8 cellular contexts compared by ENCODE assay signal in the genomic region with DNA sequence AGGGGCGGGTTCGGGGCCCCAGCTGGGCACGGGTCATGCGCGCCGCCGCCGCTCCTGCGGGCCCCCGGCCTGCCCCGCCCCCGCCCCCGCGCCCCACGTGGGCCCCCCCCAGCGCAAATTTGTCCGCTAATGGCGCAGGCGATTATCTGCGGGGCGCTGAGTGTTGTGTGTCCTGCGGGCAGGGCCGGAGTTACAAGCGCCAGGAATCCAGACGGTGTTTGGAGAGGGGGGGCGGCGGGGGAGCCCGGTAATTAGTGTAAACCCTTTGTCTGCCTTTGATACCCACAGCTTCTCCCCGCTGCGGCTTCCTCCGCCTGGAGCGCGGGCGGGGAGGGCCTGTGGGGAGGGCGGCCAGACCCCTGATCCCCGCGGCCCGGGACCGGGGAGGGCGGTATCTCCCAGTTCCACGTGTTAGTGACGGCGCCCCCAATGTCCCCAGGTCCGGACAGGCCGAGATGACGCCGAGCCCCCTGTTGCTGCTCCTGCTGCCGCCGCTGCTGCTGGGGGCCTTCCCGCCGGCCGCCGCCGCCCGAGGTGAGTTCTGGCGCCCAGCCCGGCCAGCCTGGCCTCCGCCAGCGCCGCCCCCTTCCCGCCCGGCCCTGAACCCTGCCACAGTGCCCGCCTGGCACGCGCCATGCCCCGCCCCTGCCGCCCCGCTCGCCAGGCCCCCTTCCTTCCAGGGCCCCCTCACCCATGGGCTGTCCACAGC.
A peak's percentile ranks its signal among the peaks of the same experiment; 100 is the strongest.
DNase-seq lines count a peak whose midpoint lies in the region; ATAC-seq lines count a peak whose summit lies in the region.

No MANE protein-coding gene starts in this region.

- H3K36me3 ChIP-seq in NT2/D1 (ENCODE audit: insufficient read depth, insufficient read length, low read length): peaks cover 6% of the 10 kb centered on the region

- H3K9me3 ChIP-seq in NT2/D1 (ENCODE audit: insufficient read depth, low read length) (no peaks in the 10 kb centered on the region), iPS-18c (ENCODE audit: control insufficient read depth, insufficient read depth, low read length) (peaks cover 2% of the 10 kb centered on the region)

- H3K27me3 ChIP-seq in NT2/D1 (ENCODE audit: insufficient read depth, insufficient read length): peaks cover 88% of the 10 kb centered on the region

- DNase-seq in DMS 273 treated with DMSO at 0.1 percent for 48 hours (lab: John Stamatoyannopoulos, UW) (peak; percentile 40), NT2/D1 (ENCODE audit: low read depth, low spot score) (no peak), GOT3 (lab: John Stamatoyannopoulos, UW) (no peak)
- peak; percentile 36 for DNase-seq in activated naive CD4-positive, alpha-beta T cell treated with Interleukin-2 at 50 U/mL for 16 hours
- DNase-seq in stimulated activated CD4-positive, alpha-beta T cell treated with anti-CD3 and anti-CD28 coated beads, Interleukin-2, amount 100 ng/mL, for 4 hours (ENCODE audit: low read depth): peak; percentile 14

- peak overlapping the region; percentile 21 for H3K4me3 ChIP-seq in NT2/D1 (ENCODE audit: insufficient read length, low read depth)
- H3K4me3 ChIP-seq in iPS-18c (ENCODE audit: insufficient read depth, low read depth, low read length): peak overlapping the region; percentile 41; the same call in 1 of the 2 replicates

- ATAC-seq in HG03457 (IDR thresholded peaks at IDR 0.05; ENCODE audit: unreplicated experiment) (no peak), GM18861 (IDR thresholded peaks at IDR 0.05; ENCODE audit: unreplicated experiment) (no peak)

- peaks cover 39% of the 10 kb centered on the region for H3K4me1 ChIP-seq in NT2/D1 (ENCODE audit: insufficient read depth, insufficient read length)

- no peak overlapping the region for H3K9ac ChIP-seq in NT2/D1 (ENCODE audit: insufficient read length, low read depth)

Comparison
In these comparisons a context has a peak if more than half of its experiments do, and no peak if none do; other contexts are left out.
1. DNase-seq: peak in DMS 273 treated with DMSO at 0.1 percent for 48 hours (single experiment), activated naive CD4-positive, alpha-beta T cell treated with Interleukin-2 at 50 U/mL for 16 hours (single experiment) and stimulated activated CD4-positive, alpha-beta T cell treated with anti-CD3 and anti-CD28 coated beads, Interleukin-2, amount 100 ng/mL, for 4 hours (single experiment); none in NT2/D1 (single experiment) and GOT3 (single experiment).